Comparison of ENCODE assay signal across 1 cellular context in the genomic region with DNA sequence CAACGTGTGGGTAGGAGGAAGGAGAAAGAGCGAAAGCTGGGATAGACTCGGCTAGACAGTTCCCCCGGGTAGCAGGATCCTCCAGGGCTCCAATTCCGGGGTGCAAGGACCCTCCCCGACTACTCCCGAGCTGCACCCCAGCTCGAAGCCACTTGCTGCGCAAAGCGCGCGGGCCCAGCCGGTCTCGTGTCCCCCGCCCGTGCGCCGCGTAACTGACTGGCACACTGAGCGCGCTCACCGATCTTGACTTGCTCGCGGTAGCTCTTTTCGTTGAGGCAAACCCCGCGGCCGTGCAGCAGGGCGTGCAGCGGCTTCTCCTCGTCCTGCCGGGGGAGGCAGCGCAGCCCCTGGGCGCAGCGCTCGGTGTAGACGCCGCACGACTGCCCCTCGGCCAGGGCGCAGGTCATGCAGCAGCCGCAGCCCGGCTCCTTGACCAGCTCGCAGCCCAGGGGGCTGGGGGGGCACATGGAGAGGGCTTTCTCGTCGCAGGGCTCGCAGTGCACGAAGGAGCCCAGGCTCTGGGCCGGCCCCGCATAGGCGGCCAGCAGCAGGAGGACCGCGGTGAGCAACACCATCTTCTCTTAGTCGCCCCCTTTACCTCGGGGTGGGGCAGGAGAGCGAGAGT.
TF ChIP-seq lines count a peak whose summit lies in the region.

No MANE protein-coding gene starts in this region.

TF ChIP-seq in WTC11, 78 proteins besides CTCF, POLR2A, EP300 and RAD21 (continued from another document and continues in another):
- TF ChIP-seq, protein P1, sequence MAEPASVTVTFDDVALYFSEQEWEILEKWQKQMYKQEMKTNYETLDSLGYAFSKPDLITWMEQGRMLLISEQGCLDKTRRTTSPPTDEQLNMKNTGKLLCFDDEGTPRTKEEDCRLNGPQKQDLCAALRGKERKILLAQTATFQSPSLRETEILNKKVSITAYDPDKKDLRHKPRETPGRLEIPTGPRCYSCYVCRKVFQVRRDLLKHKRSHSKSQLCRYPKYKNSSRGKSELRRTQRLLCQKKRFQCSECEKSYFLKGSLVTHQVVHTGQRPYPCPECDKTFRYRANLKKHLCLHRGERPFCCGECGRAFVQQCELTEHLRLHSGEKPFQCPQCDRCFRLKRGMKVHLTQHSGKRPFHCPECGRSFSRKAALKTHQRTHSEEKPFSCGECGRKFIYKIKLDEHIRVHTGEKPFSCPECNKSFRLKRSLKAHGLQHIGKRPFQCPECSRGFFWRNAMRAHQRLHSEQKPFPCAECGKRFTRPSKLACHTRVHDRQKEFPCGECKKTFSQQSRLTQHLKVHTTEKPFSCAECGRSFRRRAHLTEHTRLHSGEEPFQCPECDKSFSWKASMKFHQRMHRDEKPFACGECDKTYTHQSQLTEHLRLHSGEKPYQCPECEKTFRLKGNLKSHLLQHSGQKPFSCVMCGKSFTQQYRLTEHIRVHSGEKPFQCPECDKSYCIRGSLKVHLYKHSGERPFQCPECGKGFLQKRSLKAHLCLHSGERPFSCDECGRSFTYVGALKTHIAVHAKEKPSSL (CRISPR knock-in tag; conservative IDR thresholded peaks at IDR 0.05) = no peak
- TF ChIP-seq EMX1 (CRISPR knock-in tag; IDR thresholded peaks at IDR 0.05) = no peak
- TF ChIP-seq, protein P2, sequence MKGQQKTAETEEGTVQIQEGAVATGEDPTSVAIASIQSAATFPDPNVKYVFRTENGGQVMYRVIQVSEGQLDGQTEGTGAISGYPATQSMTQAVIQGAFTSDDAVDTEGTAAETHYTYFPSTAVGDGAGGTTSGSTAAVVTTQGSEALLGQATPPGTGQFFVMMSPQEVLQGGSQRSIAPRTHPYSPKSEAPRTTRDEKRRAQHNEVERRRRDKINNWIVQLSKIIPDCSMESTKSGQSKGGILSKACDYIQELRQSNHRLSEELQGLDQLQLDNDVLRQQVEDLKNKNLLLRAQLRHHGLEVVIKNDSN (CRISPR knock-in tag; IDR thresholded peaks at IDR 0.05) = peak; percentile 28; the same call in 1 of the 2 replicates
- TF ChIP-seq, protein P3, sequence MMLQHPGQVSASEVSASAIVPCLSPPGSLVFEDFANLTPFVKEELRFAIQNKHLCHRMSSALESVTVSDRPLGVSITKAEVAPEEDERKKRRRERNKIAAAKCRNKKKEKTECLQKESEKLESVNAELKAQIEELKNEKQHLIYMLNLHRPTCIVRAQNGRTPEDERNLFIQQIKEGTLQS (CRISPR knock-in tag; conservative IDR thresholded peaks at IDR 0.05) = no peak
- TF ChIP-seq, protein P4, sequence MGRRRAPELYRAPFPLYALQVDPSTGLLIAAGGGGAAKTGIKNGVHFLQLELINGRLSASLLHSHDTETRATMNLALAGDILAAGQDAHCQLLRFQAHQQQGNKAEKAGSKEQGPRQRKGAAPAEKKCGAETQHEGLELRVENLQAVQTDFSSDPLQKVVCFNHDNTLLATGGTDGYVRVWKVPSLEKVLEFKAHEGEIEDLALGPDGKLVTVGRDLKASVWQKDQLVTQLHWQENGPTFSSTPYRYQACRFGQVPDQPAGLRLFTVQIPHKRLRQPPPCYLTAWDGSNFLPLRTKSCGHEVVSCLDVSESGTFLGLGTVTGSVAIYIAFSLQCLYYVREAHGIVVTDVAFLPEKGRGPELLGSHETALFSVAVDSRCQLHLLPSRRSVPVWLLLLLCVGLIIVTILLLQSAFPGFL (CRISPR knock-in tag; IDR thresholded peaks at IDR 0.05; ENCODE audit: borderline replicate concordance) = no peak
- no peak for TF ChIP-seq GRHL2 (CRISPR knock-in tag; IDR thresholded peaks at IDR 0.05; ENCODE audit: insufficient replicate concordance, severe bottlenecking)
- TF ChIP-seq ZNF532 (CRISPR knock-in tag; IDR thresholded peaks at IDR 0.05; ENCODE audit: borderline replicate concordance) = no peak
- TF ChIP-seq, protein P5, sequence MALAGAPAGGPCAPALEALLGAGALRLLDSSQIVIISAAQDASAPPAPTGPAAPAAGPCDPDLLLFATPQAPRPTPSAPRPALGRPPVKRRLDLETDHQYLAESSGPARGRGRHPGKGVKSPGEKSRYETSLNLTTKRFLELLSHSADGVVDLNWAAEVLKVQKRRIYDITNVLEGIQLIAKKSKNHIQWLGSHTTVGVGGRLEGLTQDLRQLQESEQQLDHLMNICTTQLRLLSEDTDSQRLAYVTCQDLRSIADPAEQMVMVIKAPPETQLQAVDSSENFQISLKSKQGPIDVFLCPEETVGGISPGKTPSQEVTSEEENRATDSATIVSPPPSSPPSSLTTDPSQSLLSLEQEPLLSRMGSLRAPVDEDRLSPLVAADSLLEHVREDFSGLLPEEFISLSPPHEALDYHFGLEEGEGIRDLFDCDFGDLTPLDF (CRISPR knock-in tag; IDR thresholded peaks at IDR 0.05) = no peak
- TF ChIP-seq NR2C2 (CRISPR knock-in tag; IDR thresholded peaks at IDR 0.05) = no peak
- TF ChIP-seq ESRRA (CRISPR knock-in tag; IDR thresholded peaks at IDR 0.05; ENCODE audit: borderline replicate concordance) = no peak
- no peak for TF ChIP-seq ZNF396 (CRISPR knock-in tag; IDR thresholded peaks at IDR 0.05; ENCODE audit: borderline replicate concordance)
- TF ChIP-seq ZBTB21 (CRISPR knock-in tag; IDR thresholded peaks at IDR 0.05; ENCODE audit: borderline replicate concordance) = no peak
- no peak for TF ChIP-seq ZMAT4 (CRISPR knock-in tag; IDR thresholded peaks at IDR 0.05)
- no peak for TF ChIP-seq ZNF263 (CRISPR knock-in tag; IDR thresholded peaks at IDR 0.05; ENCODE audit: low read depth)
- no peak for TF ChIP-seq TEAD4 (CRISPR knock-in tag; IDR thresholded peaks at IDR 0.05)
- TF ChIP-seq ARID4B (CRISPR knock-in tag; IDR thresholded peaks at IDR 0.05; ENCODE audit: borderline replicate concordance) = peak; percentile 46; the same call in 1 of the 2 replicates
- peak; percentile 38; the same call in 1 of the 2 replicates for TF ChIP-seq HMGXB4 (CRISPR knock-in tag; IDR thresholded peaks at IDR 0.05)
- TF ChIP-seq NR3C1 (CRISPR knock-in tag; conservative IDR thresholded peaks at IDR 0.05; ENCODE audit: low read depth) = no peak
- TF ChIP-seq, protein P6, sequence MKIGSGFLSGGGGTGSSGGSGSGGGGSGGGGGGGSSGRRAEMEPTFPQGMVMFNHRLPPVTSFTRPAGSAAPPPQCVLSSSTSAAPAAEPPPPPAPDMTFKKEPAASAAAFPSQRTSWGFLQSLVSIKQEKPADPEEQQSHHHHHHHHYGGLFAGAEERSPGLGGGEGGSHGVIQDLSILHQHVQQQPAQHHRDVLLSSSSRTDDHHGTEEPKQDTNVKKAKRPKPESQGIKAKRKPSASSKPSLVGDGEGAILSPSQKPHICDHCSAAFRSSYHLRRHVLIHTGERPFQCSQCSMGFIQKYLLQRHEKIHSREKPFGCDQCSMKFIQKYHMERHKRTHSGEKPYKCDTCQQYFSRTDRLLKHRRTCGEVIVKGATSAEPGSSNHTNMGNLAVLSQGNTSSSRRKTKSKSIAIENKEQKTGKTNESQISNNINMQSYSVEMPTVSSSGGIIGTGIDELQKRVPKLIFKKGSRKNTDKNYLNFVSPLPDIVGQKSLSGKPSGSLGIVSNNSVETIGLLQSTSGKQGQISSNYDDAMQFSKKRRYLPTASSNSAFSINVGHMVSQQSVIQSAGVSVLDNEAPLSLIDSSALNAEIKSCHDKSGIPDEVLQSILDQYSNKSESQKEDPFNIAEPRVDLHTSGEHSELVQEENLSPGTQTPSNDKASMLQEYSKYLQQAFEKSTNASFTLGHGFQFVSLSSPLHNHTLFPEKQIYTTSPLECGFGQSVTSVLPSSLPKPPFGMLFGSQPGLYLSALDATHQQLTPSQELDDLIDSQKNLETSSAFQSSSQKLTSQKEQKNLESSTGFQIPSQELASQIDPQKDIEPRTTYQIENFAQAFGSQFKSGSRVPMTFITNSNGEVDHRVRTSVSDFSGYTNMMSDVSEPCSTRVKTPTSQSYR (CRISPR knock-in tag; IDR thresholded peaks at IDR 0.05) = peak; percentile 28; the same call in 1 of the 2 replicates
- TF ChIP-seq ZNF232 (CRISPR knock-in tag; IDR thresholded peaks at IDR 0.05) = no peak
- TF ChIP-seq ERG (CRISPR knock-in tag; IDR thresholded peaks at IDR 0.05) = no peak
- TF ChIP-seq ZNF423 (CRISPR knock-in tag; IDR thresholded peaks at IDR 0.05) = no peak
